25 cellular contexts compared by ENCODE assay signal in the genomic region with DNA sequence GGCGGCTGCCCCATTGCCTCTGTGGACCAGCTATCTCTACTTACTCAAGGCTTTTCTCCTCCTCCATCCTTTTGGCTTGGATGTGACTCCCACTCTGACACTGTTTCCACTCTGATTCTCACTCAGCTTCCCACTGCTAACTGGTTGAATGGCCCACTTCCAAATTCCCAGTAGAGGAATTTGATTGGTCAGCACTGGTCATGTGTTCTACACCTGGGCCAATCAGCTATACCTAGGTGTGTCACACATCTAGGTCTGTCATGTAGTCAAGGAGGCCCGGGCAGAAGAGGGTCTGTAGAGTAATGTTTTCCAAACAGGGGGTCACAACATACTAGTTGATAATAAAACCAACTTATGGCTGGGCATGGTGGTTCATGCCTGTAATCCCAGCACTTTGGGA. TPM values are rescaled to one million over a fixed set of nuclear protein-coding genes. Genes with fewer than 3 reads are reported as not detected.
A peak's percentile ranks its signal among the peaks of the same experiment; 100 is the strongest.
DNase-seq lines count a peak whose midpoint lies in the region; ATAC-seq and TF ChIP-seq lines count a peak whose summit lies in the region.
"Had no signal": no experiment of that assay in that cellular context is flagged by ENCODE, and none has a peak within 500 bp of the region (broad histone marks: within the 10 kb centered on the region; RNA-seq: fewer than 3 reads in every experiment).

No MANE protein-coding gene starts in this region.

- TF ChIP-seq EP300 in Ishikawa (IDR thresholded peaks at IDR 0.05; ENCODE audit: borderline replicate concordance), result no peak

- POLR2A ChIA-PET in activated CD4-positive, alpha-beta memory T cell treated with anti-CD3 and anti-CD28 coated beads for 36 hours (lab: Charles Lee), result no interaction called here

- H3K27me3 Mint-ChIP-seq in activated naive CD8-positive, alpha-beta T cell treated with anti-CD3 and anti-CD28 coated beads, Interleukin-2, amount 50 U/mL, for 24 hours, result no peaks in the 10 kb centered on the region
- H3K27me3 Mint-ChIP-seq in activated naive CD8-positive, alpha-beta T cell treated with anti-CD3 and anti-CD28 coated beads for 36 hours, result no peaks in the 10 kb centered on the region
- no peaks in the 10 kb centered on the region for H3K27me3 Mint-ChIP-seq in central memory CD8-positive, alpha-beta T cell
- no peaks in the 10 kb centered on the region for H3K27me3 Mint-ChIP-seq in activated CD4-positive, alpha-beta memory T cell treated with anti-CD3 and anti-CD28 coated beads for 36 hours
- H3K27me3 Mint-ChIP-seq: CD4-positive, alpha-beta T cell had no signal

- H3K9me3 Mint-ChIP-seq in activated naive CD8-positive, alpha-beta T cell treated with anti-CD3 and anti-CD28 coated beads, Interleukin-2, amount 50 U/mL, for 24 hours, result no peaks in the 10 kb centered on the region
- H3K9me3 Mint-ChIP-seq in activated naive CD8-positive, alpha-beta T cell treated with anti-CD3 and anti-CD28 coated beads for 36 hours, result no peaks in the 10 kb centered on the region
- H3K9me3 Mint-ChIP-seq in central memory CD8-positive, alpha-beta T cell, result no peaks in the 10 kb centered on the region
- no peaks in the 10 kb centered on the region for H3K9me3 Mint-ChIP-seq in activated CD4-positive, alpha-beta memory T cell treated with anti-CD3 and anti-CD28 coated beads for 36 hours
- H3K9me3 Mint-ChIP-seq: CD4-positive, alpha-beta T cell had no signal

- TF ChIP-seq RAD21 in Ishikawa (IDR thresholded peaks at IDR 0.05; ENCODE audit: low read depth), result no peak

- DNase-seq in activated naive CD8-positive, alpha-beta T cell treated with anti-CD3 and anti-CD28 coated beads, Interleukin-2, amount 50 U/mL, for 24 hours, result no peak
- no peak for DNase-seq in activated naive CD8-positive, alpha-beta T cell treated with anti-CD3 and anti-CD28 coated beads for 36 hours
- DNase-seq in central memory CD8-positive, alpha-beta T cell (ENCODE audit: low spot score in 2 of 2), result no peak
- DNase-seq in activated CD4-positive, alpha-beta memory T cell treated with anti-CD3 and anti-CD28 coated beads for 36 hours, result no peak
- DNase-seq in left lobe of liver (ENCODE audit: low spot score) (no peak), SKM-1 (lab: John Stamatoyannopoulos, UW; ENCODE audit: unreplicated experiment) (no peak)
- DNase-seq: CD4-positive, alpha-beta T cell; DND-41; GDM1; GM23248; HCEC 1CT; Karpas-422; MG63; NCI-H1105; NCI-H1694 treated with DMSO at 0.1 percent for 48 hours; NCI-H2107; NCI-H226; NK-92 treated with Interleukin-12 subunit alpha and Interleukin-12 subunit beta, amount 100 ng/mL, for 24 hours; T-helper 1 cell had no signal

- CTCF ChIA-PET in activated CD4-positive, alpha-beta memory T cell treated with anti-CD3 and anti-CD28 coated beads for 36 hours (lab: Charles Lee), result interaction anchor here (3.4 kb wide), 1 partner anchor 14 kb away, joined by 9 read pairs; no protein-coding TSS in a partner anchor

- no peak overlapping the region for H3K27ac Mint-ChIP-seq in activated naive CD8-positive, alpha-beta T cell treated with anti-CD3 and anti-CD28 coated beads, Interleukin-2, amount 50 U/mL, for 24 hours
- H3K27ac Mint-ChIP-seq in activated naive CD8-positive, alpha-beta T cell treated with anti-CD3 and anti-CD28 coated beads for 36 hours, result no peak overlapping the region
- peak overlapping the region; percentile 7 for H3K27ac Mint-ChIP-seq in central memory CD8-positive, alpha-beta T cell (ENCODE audit: low read depth)
- H3K27ac Mint-ChIP-seq in activated CD4-positive, alpha-beta memory T cell treated with anti-CD3 and anti-CD28 coated beads for 36 hours, result no peak overlapping the region

- peak; percentile 46 for ATAC-seq in activated naive CD8-positive, alpha-beta T cell treated with anti-CD3 and anti-CD28 coated beads, Interleukin-2, amount 50 U/mL, for 24 hours
- no peak for ATAC-seq in central memory CD8-positive, alpha-beta T cell (replicated peaks; ENCODE audit: extremely low read depth, poor library complexity, severe bottlenecking)
- ATAC-seq in HG03025 (IDR thresholded peaks at IDR 0.05; ENCODE audit: low FRiP score, unreplicated experiment) (no peak), left lobe of liver (no peak)
- ATAC-seq: GM12878 had no signal

- H3K36me3 Mint-ChIP-seq in activated naive CD8-positive, alpha-beta T cell treated with anti-CD3 and anti-CD28 coated beads, Interleukin-2, amount 50 U/mL, for 24 hours (ENCODE audit: low read depth), result peaks cover 7% of the 10 kb centered on the region
- H3K36me3 Mint-ChIP-seq in activated naive CD8-positive, alpha-beta T cell treated with anti-CD3 and anti-CD28 coated beads for 36 hours, result peaks cover 9% of the 10 kb centered on the region
- H3K36me3 Mint-ChIP-seq in central memory CD8-positive, alpha-beta T cell (ENCODE audit: insufficient read depth), result peaks cover 5% of the 10 kb centered on the region
- peaks cover 8% of the 10 kb centered on the region for H3K36me3 Mint-ChIP-seq in activated CD4-positive, alpha-beta memory T cell treated with anti-CD3 and anti-CD28 coated beads for 36 hours

- no peak overlapping the region for H3K4me3 Mint-ChIP-seq in activated naive CD8-positive, alpha-beta T cell treated with anti-CD3 and anti-CD28 coated beads, Interleukin-2, amount 50 U/mL, for 24 hours
- no peak overlapping the region for H3K4me3 Mint-ChIP-seq in activated naive CD8-positive, alpha-beta T cell treated with anti-CD3 and anti-CD28 coated beads for 36 hours
- no peak overlapping the region for H3K4me3 Mint-ChIP-seq in central memory CD8-positive, alpha-beta T cell
- no peak overlapping the region for H3K4me3 Mint-ChIP-seq in activated CD4-positive, alpha-beta memory T cell treated with anti-CD3 and anti-CD28 coated beads for 36 hours
- H3K4me3 Mint-ChIP-seq: CD4-positive, alpha-beta T cell had no signal

- H3K4me1 Mint-ChIP-seq in activated naive CD8-positive, alpha-beta T cell treated with anti-CD3 and anti-CD28 coated beads, Interleukin-2, amount 50 U/mL, for 24 hours, result peaks cover 10% of the 10 kb centered on the region
- H3K4me1 Mint-ChIP-seq in activated naive CD8-positive, alpha-beta T cell treated with anti-CD3 and anti-CD28 coated beads for 36 hours, result peaks cover 15% of the 10 kb centered on the region
- H3K4me1 Mint-ChIP-seq in central memory CD8-positive, alpha-beta T cell, result peaks cover 13% of the 10 kb centered on the region
- H3K4me1 Mint-ChIP-seq in activated CD4-positive, alpha-beta memory T cell treated with anti-CD3 and anti-CD28 coated beads for 36 hours (ENCODE audit: low read depth), result no peaks in the 10 kb centered on the region

- intact Hi-C loops in activated CD4-positive, alpha-beta memory T cell treated with anti-CD3 and anti-CD28 coated beads for 36 hours (cut with micrococcal nuclease), result no loop called here

TF ChIP-seq in Ishikawa, 13 proteins besides CTCF, POLR2A, EP300 and RAD21:
- TF ChIP-seq, protein P1, sequence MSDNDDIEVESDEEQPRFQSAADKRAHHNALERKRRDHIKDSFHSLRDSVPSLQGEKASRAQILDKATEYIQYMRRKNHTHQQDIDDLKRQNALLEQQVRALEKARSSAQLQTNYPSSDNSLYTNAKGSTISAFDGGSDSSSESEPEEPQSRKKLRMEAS (IDR thresholded peaks at IDR 0.05), result no peak
- TF ChIP-seq, protein P2, sequence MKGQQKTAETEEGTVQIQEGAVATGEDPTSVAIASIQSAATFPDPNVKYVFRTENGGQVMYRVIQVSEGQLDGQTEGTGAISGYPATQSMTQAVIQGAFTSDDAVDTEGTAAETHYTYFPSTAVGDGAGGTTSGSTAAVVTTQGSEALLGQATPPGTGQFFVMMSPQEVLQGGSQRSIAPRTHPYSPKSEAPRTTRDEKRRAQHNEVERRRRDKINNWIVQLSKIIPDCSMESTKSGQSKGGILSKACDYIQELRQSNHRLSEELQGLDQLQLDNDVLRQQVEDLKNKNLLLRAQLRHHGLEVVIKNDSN (IDR thresholded peaks at IDR 0.05), result peak; percentile 81
- TF ChIP-seq TCF12 (IDR thresholded peaks at IDR 0.05; ENCODE audit: low read depth), result no peak
TF ChIP-seq in Ishikawa: peak in this region for 1.

RNA-seq across cellular contexts. Expression of a gene that starts 53.3 kb away (rescaled TPM):
- under 1 TPM; 0.20 to 0.45 TPM for total RNA-seq in activated naive CD8-positive, alpha-beta T cell treated with anti-CD3 and anti-CD28 coated beads for 36 hours
- under 1 TPM in 1 of 2 experiments, not detected in 1; 0.07 TPM for total RNA-seq in activated CD4-positive, alpha-beta memory T cell treated with anti-CD3 and anti-CD28 coated beads for 36 hours
- total RNA-seq in left lobe of liver, result not detected
- total RNA-seq: GM12878, GM23248, OCI-LY7, RPMI7951, SJCRH30 had no signal

RNA-seq across cellular contexts. Expression of a gene that starts 57.6 kb away (rescaled TPM):
- 10 to 100 TPM; 25.6 to 26.3 TPM for total RNA-seq in activated naive CD8-positive, alpha-beta T cell treated with anti-CD3 and anti-CD28 coated beads for 36 hours
- 10 to 100 TPM; 16.3 to 18.8 TPM for total RNA-seq in activated CD4-positive, alpha-beta memory T cell treated with anti-CD3 and anti-CD28 coated beads for 36 hours
- 9.3 TPM for total RNA-seq in left lobe of liver
- total RNA-seq: OCI-LY7 had no signal
